17 cellular contexts compared by ENCODE assay signal in the genomic region with DNA sequence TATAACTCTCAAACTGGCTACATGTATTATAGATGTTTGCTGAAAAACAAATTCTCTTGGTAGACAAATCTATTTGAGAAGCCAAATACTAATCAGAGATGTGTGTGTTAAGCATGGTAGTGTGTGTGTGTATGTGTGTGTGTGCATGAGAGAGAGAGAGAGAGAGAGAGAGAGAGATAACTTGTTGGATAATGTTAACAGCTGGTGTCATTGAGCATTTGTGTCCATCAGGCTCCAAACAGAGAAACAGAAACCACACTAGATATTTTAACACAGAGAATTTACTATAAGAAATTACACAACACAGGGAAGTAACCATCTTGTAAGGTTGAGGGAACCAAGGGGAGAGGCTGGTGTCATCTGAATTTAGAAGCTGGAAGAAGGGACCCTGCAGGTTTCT. TPM values are rescaled to one million over a fixed set of nuclear protein-coding genes. Genes with fewer than 3 reads are reported as not detected.
DNase-seq lines count a peak whose midpoint lies in the region; FAIRE-seq and TF ChIP-seq lines count a peak whose summit lies in the region.
"Had no signal": no experiment of that assay in that cellular context is flagged by ENCODE, and none has a peak within 500 bp of the region (broad histone marks: within the 10 kb centered on the region; RNA-seq: fewer than 3 reads in every experiment).

No MANE protein-coding gene starts in this region.

- H3K4me3 Mint-ChIP-seq in nephron progenitor cell: no peak overlapping the region
- no peak overlapping the region for H3K4me3 Mint-ChIP-seq in HFFc6
- H3K4me3 Mint-ChIP-seq: CD8-positive, alpha-beta memory T cell had no signal

- H3K9me3 Mint-ChIP-seq in nephron progenitor cell: no peaks in the 10 kb centered on the region
- no peaks in the 10 kb centered on the region for H3K9me3 Mint-ChIP-seq in HFFc6
- H3K9me3 Mint-ChIP-seq: CD8-positive, alpha-beta memory T cell had no signal

- H3K27me3 Mint-ChIP-seq in nephron progenitor cell (ENCODE audit: low read depth, poor library complexity) (no peaks in the 10 kb centered on the region), HFFc6 (ENCODE audit: insufficient read depth) (no peaks in the 10 kb centered on the region; the same call in 1 of the 2 replicates)

- peaks cover 52% of the 10 kb centered on the region for H3K36me3 Mint-ChIP-seq in nephron progenitor cell (ENCODE audit: low read depth)
- peaks cover 5% of the 10 kb centered on the region; the same call in 1 of the 2 replicates for H3K36me3 Mint-ChIP-seq in HFFc6 (ENCODE audit: low read depth)

- H3K9me3 ChIP-seq in small intestine (ENCODE audit: control insufficient read depth, low read depth): no peaks in the 10 kb centered on the region
- H3K9me3 ChIP-seq: A549, BLaER1 had no signal

- no peaks in the 10 kb centered on the region for H3K4me1 ChIP-seq in small intestine (ENCODE audit: control insufficient read depth in 2 of 2, insufficient read depth in 1 of 2, low read depth in 1 of 2, low read length in 1 of 2)

- H3K27me3 ChIP-seq in small intestine (ENCODE audit: control insufficient read depth in 2 of 2, insufficient read depth in 2 of 2, low read length in 2 of 2) (no peaks in the 10 kb centered on the region), brain microvascular endothelial cell (replicated peaks) (no peaks in the 10 kb centered on the region)
- H3K27me3 ChIP-seq: BLaER1 had no signal

- TF ChIP-seq CTCF in nephron progenitor cell (IDR thresholded peaks at IDR 0.05) (no peak), HFFc6 (IDR thresholded peaks at IDR 0.05) (no peak), brain microvascular endothelial cell (IDR thresholded peaks at IDR 0.05; ENCODE audit: low read depth, low read length, missing control alignments) (no peak)

- peaks cover 15% of the 10 kb centered on the region for H3K4me1 Mint-ChIP-seq in nephron progenitor cell
- H3K4me1 Mint-ChIP-seq in HFFc6 (ENCODE audit: low read depth): peaks cover 68% of the 10 kb centered on the region

- H3K27ac ChIP-seq in small intestine (ENCODE audit: low read depth in 1 of 2, low read length in 1 of 2): no peak overlapping the region
- no peak overlapping the region for H3K27ac ChIP-seq in brain microvascular endothelial cell
- H3K27ac ChIP-seq: A549, BLaER1 had no signal

- H3K27ac Mint-ChIP-seq in nephron progenitor cell (peak overlapping the region; percentile 0), HFFc6 (no peak overlapping the region)

- no peak for FAIRE-seq in small intestine (lab: Jason Lieb, UNC)
- FAIRE-seq: A549, D721Med had no signal

- DNase-seq in GF-D8 (lab: John Stamatoyannopoulos, UW) (peak; percentile 11), MV-4-11 (lab: John Stamatoyannopoulos, UW) (peak; percentile 43), SKM-1 treated with dmso at 0.1 percent for 144 hours (lab: John Stamatoyannopoulos, UW; ENCODE audit: unreplicated experiment) (peak; percentile 42), nephron progenitor cell (no peak), HFFc6 (no peak), small intestine (no peak), brain microvascular endothelial cell (no peak)
- DNase-seq: CD8-positive, alpha-beta memory T cell; DMS79 treated with DMSO at 0.1 percent for 48 hours; H7; NCI-H1105; NCI-H2081 treated with DMSO at 0.1 percent for 48 hours; NCI-H446 treated with DMSO at 0.1 percent for 48 hours; NK-92 treated with Interleukin-12 subunit alpha and Interleukin-12 subunit beta, amount 100 ng/mL, for 24 hours had no signal

- H3K4me3 ChIP-seq in small intestine (ENCODE audit: low read depth in 1 of 2, low read length in 2 of 2): no peak overlapping the region
- no peak overlapping the region for H3K4me3 ChIP-seq in brain microvascular endothelial cell (ENCODE audit: low read depth, low read length)
- H3K4me3 ChIP-seq: A549, BLaER1 had no signal

- in situ Hi-C loops in brain microvascular endothelial cell (cut with HindIII; ENCODE audit: low pct_ligation_motif_present, low sequenced_read_pairs): no loop called here

- H3K36me3 ChIP-seq in small intestine (ENCODE audit: control insufficient read depth in 2 of 2, insufficient read depth in 2 of 2, low read length in 2 of 2) (no peaks in the 10 kb centered on the region), brain microvascular endothelial cell (replicated peaks) (no peaks in the 10 kb centered on the region)

RNA-seq across cellular contexts. Expression of gene C1QTNF3, which starts 5.1 kb away (rescaled TPM):
- under 1 TPM; 0.40 to 0.62 (median 0.50) TPM for total RNA-seq in HFFc6 (2021; fragmentation: NEBNext Ultra II Directional; extraction: Animal tissue kit (Norgen Biotek cat#: 25700))
- polyA plus RNA-seq in small intestine: 1 to 10 TPM in 2 of 3 donors, under 1 TPM in 1; 0.54 to 3.8 (median 3.1) TPM

RNA-seq across cellular contexts. Expression of gene AMACR, which starts 40.3 kb away (rescaled TPM):
- total RNA-seq in HFFc6 (2021; fragmentation: NEBNext Ultra II Directional; extraction: Animal tissue kit (Norgen Biotek cat#: 25700)): 10 to 100 TPM in 1 of 6 experiments, 1 to 10 TPM in 5; 8.1 to 16.8 (median 8.9) TPM
- 10 to 100 TPM; 13.0 to 26.2 (median 18.6) TPM for polyA plus RNA-seq in small intestine

Comparison
In these comparisons a context has a peak if more than half of its experiments do, and no peak if none do; other contexts are left out.
1. DNase-seq: peak in GF-D8 (single experiment), MV-4-11 (single experiment) and SKM-1 treated with dmso at 0.1 percent for 144 hours (single experiment); none in nephron progenitor cell (single experiment), HFFc6 (single experiment), small intestine (single experiment) and brain microvascular endothelial cell (single experiment).